In genomic region chrY:21836343-21836742, GRCh38 we compare ENCODE assay signal across 36 cellular contexts. TPM values are rescaled to one million over a fixed set of nuclear protein-coding genes. Genes with fewer than 3 reads are reported as not detected.
"Had no signal": no experiment of that assay in that cellular context is flagged by ENCODE, and none has a peak within 500 bp of the region (broad histone marks: within the 10 kb centered on the region; RNA-seq: fewer than 3 reads in every experiment).

No MANE protein-coding gene starts in this region.

- H3K27ac ChIP-seq: adrenal gland, body of pancreas, colonic mucosa, epithelial cell of prostate, esophagus squamous epithelium, gastroesophageal sphincter, heart right ventricle, hepatocyte, VCaP had no signal

- H3K4me1 ChIP-seq: adrenal gland, body of pancreas, colonic mucosa, esophagus squamous epithelium, gastroesophageal sphincter had no signal

- H3K9me3 Mint-ChIP-seq: activated CD4-positive, alpha-beta memory T cell treated with anti-CD3 and anti-CD28 coated beads, Interleukin-2, amount 10 ng/mL, durations not matched to agents 7 days and 5 days; activated CD4-positive, alpha-beta T cell treated with anti-CD3 and anti-CD28 coated beads, Interleukin-2, amount 10 ng/mL, durations not matched to agents 7 days and 5 days; activated naive CD8-positive, alpha-beta T cell treated with anti-CD3 and anti-CD28 coated beads for 36 hours; activated naive CD8-positive, alpha-beta T cell treated with anti-CD3 and anti-CD28 coated beads, Interleukin-2, amount 50 U/mL, for 24 hours; activated T-cell treated with anti-CD3 and anti-CD28 coated beads, Interleukin-2, amount 50 U/mL, for 24 hours; activated T-cell treated with anti-CD3 and anti-CD28 coated beads, Interleukin-2, amount 50 U/mL, for 72 hours had no signal

- DNase-seq: activated CD4-positive, alpha-beta memory T cell treated with anti-CD3 and anti-CD28 coated beads, Interleukin-2, amount 10 ng/mL, durations not matched to agents 7 days and 5 days; activated CD4-positive, alpha-beta T cell treated with anti-CD3 and anti-CD28 coated beads for 1 hour; activated CD4-positive, alpha-beta T cell treated with anti-CD3 and anti-CD28 coated beads for 4 hours; activated CD4-positive, alpha-beta T cell treated with anti-CD3 and anti-CD28 coated beads, Interleukin-2, amount 10 ng/mL, durations not matched to agents 7 days and 5 days; activated CD4-positive, alpha-beta T cell treated with anti-CD3 and anti-CD28 coated beads, Interleukin-2, amount 50 U/mL, for 4 hours; activated CD8-positive, alpha-beta memory T cell treated with anti-CD3 and anti-CD28 coated beads, Interleukin-2, amount 50 U/mL, for 48 hours; activated gamma-delta T cell treated with Interleukin-2 at 50 U/mL for 16 hours; activated naive CD4-positive, alpha-beta T cell treated with anti-CD3 and anti-CD28 coated beads, Interleukin-2, amount 50 U/mL, for 16 hours; activated naive CD4-positive, alpha-beta T cell treated with Interleukin-2 at 50 U/mL for 16 hours; activated naive CD8-positive, alpha-beta T cell treated with anti-CD3 and anti-CD28 coated beads for 36 hours; activated naive CD8-positive, alpha-beta T cell treated with anti-CD3 and anti-CD28 coated beads, Interleukin-2, amount 50 U/mL, for 24 hours; activated T-cell treated with anti-CD3 and anti-CD28 coated beads for 4 hours; activated T-cell treated with anti-CD3 and anti-CD28 coated beads, Interleukin-2, amount 50 U/mL, for 24 hours; activated T-cell treated with anti-CD3 and anti-CD28 coated beads, Interleukin-2, amount 50 U/mL, for 72 hours; adrenal gland; amygdala; aorta; body of pancreas; central memory CD4-positive, alpha-beta T cell; cerebellar nuclear complex; colonic mucosa; effector CD8-positive, alpha-beta T cell; esophagus squamous epithelium; foreskin melanocyte; heart right ventricle; T-helper 2 cell had no signal

- H3K9me3 ChIP-seq: adrenal gland, body of pancreas, colonic mucosa, esophagus squamous epithelium, gastroesophageal sphincter, heart right ventricle had no signal

- H3K27ac Mint-ChIP-seq: activated CD4-positive, alpha-beta memory T cell treated with anti-CD3 and anti-CD28 coated beads, Interleukin-2, amount 10 ng/mL, durations not matched to agents 7 days and 5 days; activated CD4-positive, alpha-beta T cell treated with anti-CD3 and anti-CD28 coated beads, Interleukin-2, amount 10 ng/mL, durations not matched to agents 7 days and 5 days; activated naive CD8-positive, alpha-beta T cell treated with anti-CD3 and anti-CD28 coated beads for 36 hours; activated naive CD8-positive, alpha-beta T cell treated with anti-CD3 and anti-CD28 coated beads, Interleukin-2, amount 50 U/mL, for 24 hours; activated T-cell treated with anti-CD3 and anti-CD28 coated beads, Interleukin-2, amount 50 U/mL, for 24 hours; activated T-cell treated with anti-CD3 and anti-CD28 coated beads, Interleukin-2, amount 50 U/mL, for 72 hours; WTC11 had no signal

- H3K27me3 ChIP-seq: adrenal gland, body of pancreas, colonic mucosa, esophagus squamous epithelium, gastroesophageal sphincter, heart right ventricle, hepatocyte had no signal

- H3K36me3 ChIP-seq: adrenal gland, colonic mucosa, esophagus squamous epithelium, gastroesophageal sphincter, heart right ventricle had no signal

- H3K36me3 Mint-ChIP-seq: activated naive CD8-positive, alpha-beta T cell treated with anti-CD3 and anti-CD28 coated beads for 36 hours had no signal

- ATAC-seq: activated naive CD8-positive, alpha-beta T cell treated with anti-CD3 and anti-CD28 coated beads, Interleukin-2, amount 50 U/mL, for 24 hours; activated T-cell treated with anti-CD3 and anti-CD28 coated beads, Interleukin-2, amount 50 U/mL, for 72 hours; body of pancreas; gastroesophageal sphincter; WTC11 had no signal

- H3K4me3 ChIP-seq: adrenal gland, body of pancreas, colonic mucosa, esophagus squamous epithelium, gastroesophageal sphincter, heart right ventricle, hepatocyte had no signal

RNA-seq across cellular contexts. Expression of gene RBMY1D, which starts 58.0 kb away (rescaled TPM):
- total RNA-seq: activated CD4-positive, alpha-beta memory T cell treated with anti-CD3 and anti-CD28 coated beads, Interleukin-2, amount 10 ng/mL, durations not matched to agents 7 days and 5 days; activated CD4-positive, alpha-beta T cell treated with anti-CD3 and anti-CD28 coated beads, Interleukin-2, amount 10 ng/mL, durations not matched to agents 7 days and 5 days; activated naive CD8-positive, alpha-beta T cell treated with anti-CD3 and anti-CD28 coated beads for 36 hours; activated T-cell treated with anti-CD3 and anti-CD28 coated beads, Interleukin-2, amount 50 U/mL, for 72 hours; adrenal gland; aorta; body of pancreas; colonic mucosa; dermis microvascular lymphatic vessel endothelial cell; endothelial cell of umbilical vein; esophagus squamous epithelium; fibroblast of lung; fibroblast of villous mesenchyme; gastroesophageal sphincter; glomerular endothelial cell; heart right ventricle; hepatocyte; WTC11 had no signal
